In the genomic region with DNA sequence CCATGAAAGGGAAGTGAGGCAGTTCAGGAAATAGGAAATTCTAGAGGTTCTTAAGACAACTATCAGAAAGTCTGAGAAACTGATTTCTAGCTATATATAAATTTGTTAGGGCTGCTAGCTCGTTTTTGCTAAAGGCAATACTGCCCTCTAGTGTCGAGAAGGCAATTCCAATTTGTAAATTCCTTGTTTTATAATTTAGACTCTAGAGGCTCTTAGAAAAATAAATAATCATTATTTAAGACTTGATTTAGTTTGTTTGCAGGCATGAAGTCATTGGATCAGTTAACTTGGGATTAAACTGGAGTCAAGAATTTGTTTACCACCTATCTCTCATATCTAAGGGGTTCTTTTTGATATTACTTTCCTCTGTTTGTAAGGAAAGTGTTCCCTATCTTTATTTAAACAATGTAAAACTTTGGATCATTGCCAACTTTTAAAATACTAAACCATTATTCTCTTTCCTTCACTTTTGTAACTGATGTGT, we compare ENCODE assay signal across 8 cellular contexts.
DNase-seq lines count a peak whose midpoint lies in the region; ATAC-seq, FAIRE-seq and TF ChIP-seq lines count a peak whose summit lies in the region.

No MANE protein-coding gene starts in this region.

- H3K36me3 Mint-ChIP-seq in Calu3 (ENCODE audit: insufficient read depth, unreplicated experiment), result peaks cover 4% of the 10 kb centered on the region
- peaks cover 12% of the 10 kb centered on the region for H3K36me3 Mint-ChIP-seq in GM23338 (ENCODE audit: low read depth)
- H3K36me3 Mint-ChIP-seq in WTC11, result peaks cover 12% of the 10 kb centered on the region

- H3K4me3 Mint-ChIP-seq in Calu3 (ENCODE audit: low read depth, unreplicated experiment) (no peak overlapping the region), GM23338 (no peak overlapping the region), WTC11 (no peak overlapping the region)

- H3F3A ChIP-seq in GM23338 (replicated peaks; ENCODE audit: low read depth), result no peaks in the 10 kb centered on the region

- FAIRE-seq in pancreas (lab: Jason Lieb, UNC), result peak; percentile 96

- intact Hi-C loops in Calu3 (cut with micrococcal nuclease; ENCODE audit: unreplicated experiment) (loop anchor here (1.0 to 10.0 kb wide), 8 partner anchors 64 to 1177 kb away; a partner anchor contains a TSS), pancreas (cut with DNase I) (loop anchor here in 2 of 3 donors (10.0 kb wide), 2 partner anchors 836 to 866 kb away; no protein-coding TSS in a partner anchor)

- H3K4me1 ChIP-seq in GM23338 (ENCODE audit: insufficient read depth), result no peaks in the 10 kb centered on the region
- H3K4me1 ChIP-seq in pancreas, result peaks cover 0 to 16% (median 10%) of the 10 kb centered on the region in 3 donors

- no peak for TF ChIP-seq CTCF in Calu3 (IDR thresholded peaks at IDR 0.05; ENCODE audit: unreplicated experiment)
- TF ChIP-seq CTCF in GM23338 (conservative IDR thresholded peaks at IDR 0.05; ENCODE audit: low read depth in 2 of 2), result peak; percentile 68 to 88
- peak; percentile 55 for TF ChIP-seq CTCF in WTC11 (IDR thresholded peaks at IDR 0.05)
- TF ChIP-seq CTCF in pancreas (IDR thresholded peaks at IDR 0.05), result peak; percentile 60 to 72 (median 70)

- H3K27ac ChIP-seq in GM23338 (ENCODE audit: low read depth), result no peak overlapping the region
- H3K27ac ChIP-seq in pancreas, result no peak overlapping the region

- H4K20me1 ChIP-seq in GM23338 (replicated peaks; ENCODE audit: insufficient read depth), result no peaks in the 10 kb centered on the region

- H3K9me2 ChIP-seq in GM23338 (ENCODE audit: insufficient read depth), result no peaks in the 10 kb centered on the region

- H3K9me3 Mint-ChIP-seq in Calu3 (ENCODE audit: low read depth, unreplicated experiment) (no peaks in the 10 kb centered on the region), GM23338 (no peaks in the 10 kb centered on the region; the same call in 2 of the 3 replicates), WTC11 (peaks cover 8% of the 10 kb centered on the region)

- H3K9me3 ChIP-seq in pancreas, result no peaks in the 10 kb centered on the region

- DNase-seq in Calu3 (peak; percentile 43), GM23338 (ENCODE audit: low spot score) (peak; percentile 75), NCI-H2196 treated with DMSO at 0.1 percent for 48 hours (lab: John Stamatoyannopoulos, UW; ENCODE audit: unreplicated experiment) (peak; percentile 58), WTC11 (ENCODE audit: low spot score) (no peak), fibroblast of peridontal ligament (ENCODE audit: extremely low read depth) (peak; percentile 91), pancreas (peak in 3 of 6 donors; percentile 8 to 22 (median 17)), cortex of kidney (lab: John Stamatoyannopoulos, UW) (no peak)
- no peak for DNase-seq in activated CD8-positive, alpha-beta memory T cell treated with anti-CD3 and anti-CD28 coated beads for 24 hours

- H3K4me3 ChIP-seq in GM23338 (no peak overlapping the region), pancreas (no peak overlapping the region)

- H3K36me3 ChIP-seq in GM23338 (ENCODE audit: insufficient read depth), result no peaks in the 10 kb centered on the region
- H3K36me3 ChIP-seq in pancreas, result no peaks in the 10 kb centered on the region

- H3K4me1 Mint-ChIP-seq in Calu3 (ENCODE audit: low read depth, unreplicated experiment) (peaks cover 13% of the 10 kb centered on the region), GM23338 (no peaks in the 10 kb centered on the region; the same call in 2 of the 3 replicates), WTC11 (no peaks in the 10 kb centered on the region)

- H3K27me3 Mint-ChIP-seq in Calu3 (ENCODE audit: unreplicated experiment), result no peaks in the 10 kb centered on the region
- no peaks in the 10 kb centered on the region for H3K27me3 Mint-ChIP-seq in GM23338 (ENCODE audit: insufficient read depth, low read depth, poor library complexity)
- no peaks in the 10 kb centered on the region for H3K27me3 Mint-ChIP-seq in WTC11 (ENCODE audit: low read depth)

- BruUV-seq in Calu3 (replicated peaks; lab: Mats Ljungman, UMichigan), result no TSS peak

- no peak overlapping the region for H3K27ac Mint-ChIP-seq in Calu3 (ENCODE audit: unreplicated experiment)
- H3K27ac Mint-ChIP-seq in GM23338, result no peak overlapping the region
- no peak overlapping the region for H3K27ac Mint-ChIP-seq in WTC11

- CTCF ChIA-PET in Calu3 (lab: Charles Lee), result interaction anchor here (0.6 to 2.3 kb wide), 11 partner anchors 212 to 1177 kb away, joined by 3 to 19 read pairs (median 3); no protein-coding TSS in a partner anchor
- CTCF ChIA-PET in WTC11 (lab: Charles Lee), result interaction anchor here (0.6 to 1.9 kb wide), 22 partner anchors 13 to 984 kb away, joined by 3 to 10 read pairs (median 4); no protein-coding TSS in a partner anchor

- no peak for ATAC-seq in GM23338
- no peak for ATAC-seq in WTC11
- ATAC-seq in pancreas, result peak; percentile 55 to 85 (median 74)

- H2AFZ ChIP-seq in GM23338, result no peak overlapping the region

- no peaks in the 10 kb centered on the region for H3K27me3 ChIP-seq in GM23338 (ENCODE audit: insufficient read depth)
- no peaks in the 10 kb centered on the region for H3K27me3 ChIP-seq in pancreas

- no peaks in the 10 kb centered on the region for H3K79me2 ChIP-seq in GM23338 (replicated peaks; ENCODE audit: insufficient read depth)

- WGBS in pancreas, 2 donors, result 0 to 1% methylated on average over 2 of the region's 2 CpGs

- POLR2A ChIA-PET in WTC11 (lab: Charles Lee), result no interaction called here

- no peak overlapping the region for H3K4me2 ChIP-seq in GM23338

TF ChIP-seq in GM23338, 12 proteins besides CTCF, POLR2A, EP300 and RAD21 (continues in another document):
- TF ChIP-seq CREB1 (CRISPR knock-in tag; IDR thresholded peaks at IDR 0.05; ENCODE audit: low read depth), result no peak
- TF ChIP-seq JUNB (IDR thresholded peaks at IDR 0.05; ENCODE audit: unreplicated experiment), result no peak
- TF ChIP-seq POLR2AphosphoS5 (IDR thresholded peaks at IDR 0.05; ENCODE audit: low read depth), result no peak
- TF ChIP-seq ZNF331 (CRISPR knock-in tag; IDR thresholded peaks at IDR 0.05; ENCODE audit: low read depth), result no peak
- no peak for TF ChIP-seq STAT1 (IDR thresholded peaks at IDR 0.05; ENCODE audit: unreplicated experiment)
- TF ChIP-seq NANOG (IDR thresholded peaks at IDR 0.05; ENCODE audit: borderline replicate concordance), result no peak

TF ChIP-seq in WTC11, 78 proteins besides CTCF, POLR2A, EP300 and RAD21:
- TF ChIP-seq NR2C2 (CRISPR knock-in tag; IDR thresholded peaks at IDR 0.05) (no peak), NFYB (CRISPR knock-in tag; conservative IDR thresholded peaks at IDR 0.05; ENCODE audit: low read depth) (no peak), CREM (CRISPR knock-in tag; IDR thresholded peaks at IDR 0.05) (no peak), ATF1 (CRISPR knock-in tag; IDR thresholded peaks at IDR 0.05) (no peak), PRRX2 (CRISPR knock-in tag; IDR thresholded peaks at IDR 0.05) (no peak)
- TF ChIP-seq, protein P1, sequence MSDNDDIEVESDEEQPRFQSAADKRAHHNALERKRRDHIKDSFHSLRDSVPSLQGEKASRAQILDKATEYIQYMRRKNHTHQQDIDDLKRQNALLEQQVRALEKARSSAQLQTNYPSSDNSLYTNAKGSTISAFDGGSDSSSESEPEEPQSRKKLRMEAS (CRISPR knock-in tag; IDR thresholded peaks at IDR 0.05), result no peak

Comparison
In these comparisons a context has a peak if more than half of its experiments do, and no peak if none do; other contexts are left out.
1. DNase-seq: peak in Calu3 (single experiment), GM23338 (single experiment), NCI-H2196 treated with DMSO at 0.1 percent for 48 hours (single experiment) and fibroblast of peridontal ligament (single experiment); none in WTC11 (single experiment), cortex of kidney (single experiment) and activated CD8-positive, alpha-beta memory T cell treated with anti-CD3 and anti-CD28 coated beads for 24 hours (single experiment).
2. ATAC-seq: peak in pancreas (4 of 4); none in GM23338 (single experiment) and WTC11 (single experiment).